Comparison of ENCODE assay signal across 20 cellular contexts in the genomic region with DNA sequence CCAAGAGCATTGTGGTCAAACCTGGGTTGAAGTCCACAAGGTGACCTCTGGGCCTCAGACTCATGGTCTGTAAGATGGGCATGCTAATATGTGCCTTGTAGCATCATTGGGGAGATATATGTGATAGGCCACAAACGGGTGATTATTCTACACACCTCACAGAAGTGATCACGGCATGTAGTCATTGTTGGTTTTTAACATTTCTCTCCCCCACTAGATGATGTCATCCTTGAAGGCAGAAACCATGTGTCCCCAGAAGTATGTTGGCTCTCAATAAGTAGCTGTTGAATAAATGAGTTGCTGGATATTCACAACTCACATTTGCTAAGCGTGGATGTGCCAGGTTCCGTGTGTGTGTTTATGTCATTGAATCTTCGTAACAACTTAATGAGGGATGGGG. TPM values are rescaled to one million over a fixed set of nuclear protein-coding genes. Genes with fewer than 3 reads are reported as not detected.
A peak's percentile ranks its signal among the peaks of the same experiment; 100 is the strongest.
DNase-seq lines count a peak whose midpoint lies in the region; ATAC-seq, FAIRE-seq and TF ChIP-seq lines count a peak whose summit lies in the region.
"Had no signal": no experiment of that assay in that cellular context is flagged by ENCODE, and none has a peak within 500 bp of the region (broad histone marks: within the 10 kb centered on the region; RNA-seq: fewer than 3 reads in every experiment).

No MANE protein-coding gene starts in this region.

- H3K27ac ChIP-seq in HepG2 (ENCODE audit: extremely low read length, insufficient read depth, low read length) (no peak overlapping the region), right lobe of liver (no peak overlapping the region), K562 (ENCODE audit: extremely low read depth, low read depth, low read length) (no peak overlapping the region), osteoblast (ENCODE audit: low read depth, low read length) (no peak overlapping the region), Karpas-422 (ENCODE audit: low read length) (no peak overlapping the region)
- H3K27ac ChIP-seq: C4-2B, GM23248 had no signal

- H3K4me1 ChIP-seq in HepG2 (ENCODE audit: insufficient read depth, low read length): no peaks in the 10 kb centered on the region
- H3K4me1 ChIP-seq in right lobe of liver: no peaks in the 10 kb centered on the region
- no peaks in the 10 kb centered on the region for H3K4me1 ChIP-seq in K562 (replicated peaks in 1 of 2; ENCODE audit: control insufficient read depth in 2 of 2, insufficient read depth in 2 of 2, low read length in 2 of 2)
- H3K4me1 ChIP-seq in osteoblast (ENCODE audit: insufficient read depth, low read length): no peaks in the 10 kb centered on the region
- no peaks in the 10 kb centered on the region for H3K4me1 ChIP-seq in Karpas-422 (ENCODE audit: low read length)

- no peak overlapping the region for H3K4me3 ChIP-seq in HepG2 (replicated peaks in 1 of 3; ENCODE audit: insufficient read depth in 1 of 3, low read depth in 2 of 3, low read length in 3 of 3)
- H3K4me3 ChIP-seq in right lobe of liver: no peak overlapping the region
- no peak overlapping the region for H3K4me3 ChIP-seq in K562
- H3K4me3 ChIP-seq in osteoblast (ENCODE audit: insufficient read depth, low read length): no peak overlapping the region
- no peak overlapping the region for H3K4me3 ChIP-seq in Karpas-422 (ENCODE audit: low read length)
- H3K4me3 ChIP-seq: GM23248 had no signal

- H3K4me2 ChIP-seq in HepG2 (ENCODE audit: low read depth, low read length): no peak overlapping the region
- H3K4me2 ChIP-seq in K562 (ENCODE audit: insufficient read depth, low read length): no peak overlapping the region
- no peak overlapping the region for H3K4me2 ChIP-seq in osteoblast (ENCODE audit: insufficient read depth, low read length)
- no peak overlapping the region for H3K4me2 ChIP-seq in Karpas-422 (ENCODE audit: low read depth, low read length, poor library complexity, severe bottlenecking)

- WGBS in HepG2 (ENCODE audit: low lambda C conversion rate): 35% methylated on average over 5 of the region's 5 CpGs
- WGBS in right lobe of liver (ENCODE audit: insufficient coverage, low coverage, low lambda C conversion rate, missing lambda C conversion rate): 95% methylated on average over 3 of the region's 5 CpGs
- WGBS in K562 (ENCODE audit: insufficient coverage, low coverage, missing lambda C conversion rate): 0% methylated on average over 5 of the region's 5 CpGs

- H3K9me2 ChIP-seq in Karpas-422 (replicated peaks; ENCODE audit: insufficient read depth, low read length): no peaks in the 10 kb centered on the region

- TF ChIP-seq CTCF in HepG2 (CRISPR knock-in tag; IDR thresholded peaks at IDR 0.05): no peak
- TF ChIP-seq CTCF in right lobe of liver (IDR thresholded peaks at IDR 0.05): no peak
- no peak for TF ChIP-seq CTCF in K562 (IDR thresholded peaks at IDR 0.05 in 2 of 3, conservative IDR thresholded peaks at IDR 0.05 in 1 of 3; ENCODE audit: insufficient read depth in 2 of 3, low read depth in 1 of 3, low read length in 3 of 3)
- TF ChIP-seq CTCF in osteoblast (IDR thresholded peaks at IDR 0.05; ENCODE audit: extremely low read depth, low read depth, low read length): no peak
- TF ChIP-seq CTCF in osteocyte (IDR thresholded peaks at IDR 0.05): no peak

- peaks cover 5% of the 10 kb centered on the region for H3K4me1 Mint-ChIP-seq in activated T-helper 17 cell treated with anti-CD3 and anti-CD28 coated beads, Interleukin-2, amount 50 U/mL, for 72 hours
- peaks cover 25% of the 10 kb centered on the region for H3K4me1 Mint-ChIP-seq in stimulated activated effector memory CD8-positive, alpha-beta T cell treated with anti-CD3 and anti-CD28 coated beads, Interleukin-12 subunit alpha, Interleukin-12 subunit beta, amount 100 ng/mL, for 72 hours
- H3K4me1 Mint-ChIP-seq in osteocyte (ENCODE audit: unreplicated experiment): no peaks in the 10 kb centered on the region

- DNase-seq in HepG2 (ENCODE audit: low spot score) (no peak), right lobe of liver (no peak), K562 (ENCODE audit: extremely low read depth in 1 of 4, low spot score in 3 of 4) (no peak), osteoblast (ENCODE audit: insufficient read length, low spot score, missing footprints) (no peak), osteocyte (ENCODE audit: extremely low spot score, unreplicated experiment) (no peak), Karpas-422 (no peak)
- DNase-seq in stimulated activated effector memory CD8-positive, alpha-beta T cell treated with anti-CD3 and anti-CD28 coated beads, Interleukin-12 subunit alpha, Interleukin-12 subunit beta, amount 100 ng/mL, for 72 hours (ENCODE audit: low spot score in 2 of 2): no peak
- DNase-seq: Caco-2; CD4-positive, CD25-positive, alpha-beta regulatory T cell; CD8-positive, alpha-beta T cell; DMS153; DND-41; GM23248; H7; HCEC 1CT had no signal

- H4K20me1 ChIP-seq in HepG2 (ENCODE audit: insufficient read depth, low read length): no peaks in the 10 kb centered on the region
- H4K20me1 ChIP-seq in K562 (replicated peaks; ENCODE audit: control insufficient read depth, insufficient read depth, low read length): no peaks in the 10 kb centered on the region; the same call in 1 of the 2 replicates
- H4K20me1 ChIP-seq in osteoblast (ENCODE audit: insufficient read depth, low read length): no peaks in the 10 kb centered on the region
- H4K20me1 ChIP-seq in Karpas-422 (ENCODE audit: insufficient read depth, low read depth, low read length): no peaks in the 10 kb centered on the region

- H3K4me3 Mint-ChIP-seq in activated T-helper 17 cell treated with anti-CD3 and anti-CD28 coated beads, Interleukin-2, amount 50 U/mL, for 72 hours: no peak overlapping the region
- no peak overlapping the region for H3K4me3 Mint-ChIP-seq in stimulated activated effector memory CD8-positive, alpha-beta T cell treated with anti-CD3 and anti-CD28 coated beads, Interleukin-12 subunit alpha, Interleukin-12 subunit beta, amount 100 ng/mL, for 72 hours
- H3K4me3 Mint-ChIP-seq in osteocyte (ENCODE audit: unreplicated experiment): no peak overlapping the region
- H3K4me3 Mint-ChIP-seq: CD4-positive, CD25-positive, alpha-beta regulatory T cell; CD8-positive, alpha-beta T cell had no signal

- H3K27me3 Mint-ChIP-seq in activated T-helper 17 cell treated with anti-CD3 and anti-CD28 coated beads, Interleukin-2, amount 50 U/mL, for 72 hours: no peaks in the 10 kb centered on the region
- no peaks in the 10 kb centered on the region for H3K27me3 Mint-ChIP-seq in osteocyte (ENCODE audit: unreplicated experiment)
- H3K27me3 Mint-ChIP-seq: CD4-positive, CD25-positive, alpha-beta regulatory T cell had no signal

- in situ Hi-C loops in HepG2 (cut with HindIII; ENCODE audit: extremely low pct_ligation_motif_present, low pct_unique_long_range_greater_than_20kb) (no loop called here), K562 (cut with MboI) (no loop called here)

- H3K9me1 ChIP-seq in K562 (ENCODE audit: control insufficient read depth, insufficient read depth, low read length): no peaks in the 10 kb centered on the region

- H3K9ac ChIP-seq in HepG2 (ENCODE audit: insufficient read depth, low read depth, low read length): no peak overlapping the region
- no peak overlapping the region for H3K9ac ChIP-seq in K562 (ENCODE audit: insufficient read depth in 1 of 2, low read depth in 2 of 2, low read length in 2 of 2)
- no peak overlapping the region for H3K9ac ChIP-seq in Karpas-422 (ENCODE audit: low read length)
- H3K9ac ChIP-seq: GM23248 had no signal

- H3K79me2 ChIP-seq in HepG2 (ENCODE audit: insufficient read depth, low read length) (no peaks in the 10 kb centered on the region), K562 (ENCODE audit: control insufficient read depth, insufficient read depth, low read length) (no peaks in the 10 kb centered on the region), osteoblast (ENCODE audit: insufficient read depth, low read length) (no peaks in the 10 kb centered on the region), Karpas-422 (ENCODE audit: low read length) (no peaks in the 10 kb centered on the region)

- POLR2A ChIA-PET in HepG2 (lab: Yijun Ruan, JAX): no interaction called here
- POLR2A ChIA-PET in K562 (lab: Yijun Ruan, JAX): interaction anchor here (0.5 to 1.1 kb wide), 3 partner anchors 14 to 43 kb away, joined by 3 read pairs; no protein-coding TSS in a partner anchor

- TF ChIP-seq POLR2A in HepG2 (IDR thresholded peaks at IDR 0.05; ENCODE audit: insufficient read depth in 1 of 2, low read depth in 2 of 2, low read length in 2 of 2) (no peak), right lobe of liver (IDR thresholded peaks at IDR 0.05) (no peak), K562 (conservative IDR thresholded peaks at IDR 0.05) (no peak)

- H3K9me3 ChIP-seq in HepG2 (ENCODE audit: low read length) (no peaks in the 10 kb centered on the region), right lobe of liver (no peaks in the 10 kb centered on the region), K562 (replicated peaks; ENCODE audit: control insufficient read depth, insufficient read depth, low read depth, low read length) (no peaks in the 10 kb centered on the region), osteoblast (ENCODE audit: low read depth, low read length) (no peaks in the 10 kb centered on the region), Karpas-422 (ENCODE audit: low read length) (no peaks in the 10 kb centered on the region)
- H3K9me3 ChIP-seq: Caco-2 had no signal

- BruUV-seq in HepG2 (replicated peaks; lab: Mats Ljungman, UMichigan): no TSS peak
- no TSS peak for BruUV-seq in K562 (replicated peaks; lab: Mats Ljungman, UMichigan)

- ATAC-seq in HepG2 (no peak), right lobe of liver (no peak), K562 (no peak)
- peak; percentile 12 for ATAC-seq in activated T-helper 17 cell treated with anti-CD3 and anti-CD28 coated beads, Interleukin-2, amount 50 U/mL, for 72 hours (replicated peaks)
- peak; percentile 63 for ATAC-seq in stimulated activated effector memory CD8-positive, alpha-beta T cell treated with anti-CD3 and anti-CD28 coated beads, Interleukin-12 subunit alpha, Interleukin-12 subunit beta, amount 100 ng/mL, for 72 hours
- ATAC-seq: CD8-positive, alpha-beta T cell had no signal

- peaks cover 5% of the 10 kb centered on the region for H3K9me3 Mint-ChIP-seq in activated T-helper 17 cell treated with anti-CD3 and anti-CD28 coated beads, Interleukin-2, amount 50 U/mL, for 72 hours
- H3K9me3 Mint-ChIP-seq in stimulated activated effector memory CD8-positive, alpha-beta T cell treated with anti-CD3 and anti-CD28 coated beads, Interleukin-12 subunit alpha, Interleukin-12 subunit beta, amount 100 ng/mL, for 72 hours: no peaks in the 10 kb centered on the region
- no peaks in the 10 kb centered on the region for H3K9me3 Mint-ChIP-seq in osteocyte (ENCODE audit: unreplicated experiment)
- H3K9me3 Mint-ChIP-seq: CD8-positive, alpha-beta T cell had no signal

- H3K27ac Mint-ChIP-seq in activated T-helper 17 cell treated with anti-CD3 and anti-CD28 coated beads, Interleukin-2, amount 50 U/mL, for 72 hours: no peak overlapping the region
- H3K27ac Mint-ChIP-seq in stimulated activated effector memory CD8-positive, alpha-beta T cell treated with anti-CD3 and anti-CD28 coated beads, Interleukin-12 subunit alpha, Interleukin-12 subunit beta, amount 100 ng/mL, for 72 hours: no peak overlapping the region
- H3K27ac Mint-ChIP-seq in osteocyte (ENCODE audit: unreplicated experiment): no peak overlapping the region
- H3K27ac Mint-ChIP-seq: CD8-positive, alpha-beta T cell had no signal

- TF ChIP-seq EP300 in HepG2 (IDR thresholded peaks at IDR 0.05; ENCODE audit: low read depth in 2 of 2, low read length in 2 of 2): no peak
- TF ChIP-seq EP300 in HepG2 (CRISPR knock-in tag; IDR thresholded peaks at IDR 0.05; ENCODE audit: borderline replicate concordance): no peak
- no peak for TF ChIP-seq EP300 in K562 (IDR thresholded peaks at IDR 0.05; ENCODE audit: low read length)

- H3K36me3 Mint-ChIP-seq in activated T-helper 17 cell treated with anti-CD3 and anti-CD28 coated beads, Interleukin-2, amount 50 U/mL, for 72 hours (ENCODE audit: low read depth): no peaks in the 10 kb centered on the region
- no peaks in the 10 kb centered on the region for H3K36me3 Mint-ChIP-seq in stimulated activated effector memory CD8-positive, alpha-beta T cell treated with anti-CD3 and anti-CD28 coated beads, Interleukin-12 subunit alpha, Interleukin-12 subunit beta, amount 100 ng/mL, for 72 hours
- no peaks in the 10 kb centered on the region for H3K36me3 Mint-ChIP-seq in osteocyte (ENCODE audit: unreplicated experiment)

- H3K36me3 ChIP-seq in HepG2 (replicated peaks in 1 of 2; ENCODE audit: control insufficient read depth in 1 of 2, insufficient read depth in 2 of 2, low read length in 2 of 2): no peaks in the 10 kb centered on the region
- H3K36me3 ChIP-seq in right lobe of liver: no peaks in the 10 kb centered on the region
- no peaks in the 10 kb centered on the region for H3K36me3 ChIP-seq in K562 (ENCODE audit: control insufficient read depth, insufficient read depth, low read length)
- H3K36me3 ChIP-seq in osteoblast (ENCODE audit: insufficient read depth, low read length): no peaks in the 10 kb centered on the region
- no peaks in the 10 kb centered on the region for H3K36me3 ChIP-seq in Karpas-422 (ENCODE audit: insufficient read depth, low read length)

- no peak for TF ChIP-seq RAD21 in HepG2 (CRISPR knock-in tag; IDR thresholded peaks at IDR 0.05)
- TF ChIP-seq RAD21 in K562 (CRISPR knock-in tag; conservative IDR thresholded peaks at IDR 0.05 in 1 of 2, IDR thresholded peaks at IDR 0.05 in 1 of 2): no peak

- intact Hi-C loops in HepG2 (cut with micrococcal nuclease; ENCODE audit: unreplicated experiment) (no loop called here), right lobe of liver (cut with DNase I) (no loop called here), K562 (cut with micrococcal nuclease) (no loop called here)

- H3K27me3 ChIP-seq in HepG2 (ENCODE audit: control insufficient read depth in 1 of 2, insufficient read depth in 2 of 2, low read length in 2 of 2): peaks cover 2 to 20% of the 10 kb centered on the region in 2 experiments; a peak in 3 of 5 replicates
- H3K27me3 ChIP-seq in right lobe of liver: no peaks in the 10 kb centered on the region
- H3K27me3 ChIP-seq in K562 (ENCODE audit: control insufficient read depth in 2 of 2, insufficient read depth in 2 of 2, low read length in 2 of 2): peaks cover 9 to 30% of the 10 kb centered on the region in 2 experiments; a peak in 4 of 5 replicates
- H3K27me3 ChIP-seq in osteoblast (ENCODE audit: insufficient read depth, low read length): no peaks in the 10 kb centered on the region
- no peaks in the 10 kb centered on the region for H3K27me3 ChIP-seq in Karpas-422 (ENCODE audit: low read length)

- CTCF ChIA-PET in HepG2 (lab: Yijun Ruan, JAX; ENCODE audit: low intra/inter-chr PET ratio, low total read pairs): no interaction called here
- CTCF ChIA-PET in K562 (lab: Yijun Ruan, JAX; ENCODE audit: low intra/inter-chr PET ratio): no interaction called here

- H2AFZ ChIP-seq in HepG2 (ENCODE audit: low read length) (no peak overlapping the region), K562 (ENCODE audit: low read depth, low read length) (no peak overlapping the region), osteoblast (ENCODE audit: low read length) (no peak overlapping the region), Karpas-422 (ENCODE audit: low read length) (no peak overlapping the region)
- H2AFZ ChIP-seq: GM23248 had no signal

- FAIRE-seq in HepG2 (lab: Jason Lieb, UNC) (no peak), K562 (lab: Jason Lieb, UNC) (no peak)
- FAIRE-seq: G401.6, GM19239, H1 had no signal

RNA-seq across cellular contexts. Expression of a gene that starts 42.4 kb away (rescaled TPM):
- total RNA-seq in HepG2 (2016; rRNA removed; fragmentation: Illumina TruSeq; extraction: Trizol) (not detected in 2 replicates), right lobe of liver (1 to 10 TPM in 1 of 6 experiments, under 1 TPM in 4, not detected in 1; 0.26 to 1.0 (median 0.53) TPM), K562 (2014; rRNA removed) (not detected in 2 replicates), K562 (2014; rRNA removed; fragmentation: Illumina TruSeq; extraction: Trizol) (not detected in 2 replicates), K562 (2015; rRNA removed; fragmentation: Illumina TruSeq; extraction: Trizol) (not detected in 2 replicates), K562 (2021) (0.24 and 0.25 TPM in 2 replicates), osteoblast (not detected in 2 replicates), osteocyte (not detected in 2 replicates)
- total RNA-seq in HepG2 (2016; cell fraction: cytosol; rRNA removed; fragmentation: Illumina TruSeq; extraction: Trizol; ENCODE audit: low read depth): not detected in 2 replicates
- not detected in 2 replicates for total RNA-seq in HepG2 (2016; cell fraction: insoluble cytoplasmic fraction; rRNA removed; fragmentation: Illumina TruSeq; extraction: Trizol)
- not detected in 2 replicates for total RNA-seq in HepG2 (2016; cell fraction: membrane; rRNA removed; fragmentation: Illumina TruSeq; extraction: Trizol)
- total RNA-seq in HepG2 (2016; cell fraction: nucleus; rRNA removed; fragmentation: Illumina TruSeq; extraction: Trizol): not detected in 2 replicates
- polyA plus RNA-seq in HepG2 (2011; rRNA removed) (not detected in 2 replicates), K562 (2011; rRNA removed) (not detected in 2 replicates), K562 (2014; fragmentation: Illumina TruSeq; extraction: Trizol) (0.09 TPM in 1 of 2 replicates, not detected in the other), K562 (2014; fragmentation: Nextera tagmentation; extraction: Ambion mirVana) (under 1 TPM in 1 of 2 experiments, not detected in 1; 0.01 TPM), K562 (2014; rRNA removed) (not detected in 2 replicates)
- polyA plus RNA-seq in HepG2 (2011; cell fraction: cytosol; rRNA removed): not detected in 2 replicates
- polyA plus RNA-seq in HepG2 (2011; cell fraction: nucleus; rRNA removed): not detected in 2 replicates
- not detected in 2 replicates for polyA plus RNA-seq in HepG2 (2012)
- not detected in 2 replicates for polyA plus RNA-seq in HepG2 (2016; cell fraction: cytosol; fragmentation: Illumina TruSeq; extraction: Trizol; ENCODE audit: low read depth)
- not detected in 2 replicates for polyA plus RNA-seq in HepG2 (2016; cell fraction: insoluble cytoplasmic fraction; fragmentation: Illumina TruSeq; extraction: Trizol; ENCODE audit: low read depth)
- polyA plus RNA-seq in HepG2 (2016; cell fraction: membrane; fragmentation: Illumina TruSeq; extraction: Trizol; ENCODE audit: low read depth): not detected in 2 replicates
- not detected in 2 replicates for polyA plus RNA-seq in HepG2 (2016; cell fraction: nucleus; fragmentation: Illumina TruSeq; extraction: Trizol; ENCODE audit: insufficient read depth, low read depth)
- not detected in 2 replicates for polyA minus RNA-seq in HepG2 (2011; rRNA and poly(A)+ RNA removed; ENCODE audit: low replicate concordance)
- polyA minus RNA-seq in HepG2 (2011; cell fraction: cytosol; rRNA and poly(A)+ RNA removed): not detected in 2 replicates
- not detected in 2 replicates for polyA minus RNA-seq in HepG2 (2011; cell fraction: nucleus; rRNA and poly(A)+ RNA removed)
- total RNA-seq in activated T-helper 17 cell treated with anti-CD3 and anti-CD28 coated beads, Interleukin-2, amount 50 U/mL, for 72 hours: 10 to 100 TPM; 14.2 to 25.2 TPM
- not detected in 2 replicates for total RNA-seq in K562 (2011; cell fraction: chromatin; rRNA removed; ENCODE audit: low replicate concordance)
- total RNA-seq in K562 (2011; cell fraction: nucleolus; rRNA removed): not detected in 2 replicates
- not detected in 2 replicates for total RNA-seq in K562 (2011; cell fraction: nucleoplasm; rRNA removed)
- polyA plus RNA-seq in K562 (2011; cell fraction: cytosol; rRNA removed): not detected in 2 replicates
- 0.14 TPM in 1 of 2 replicates, not detected in the other for polyA plus RNA-seq in K562 (2011; cell fraction: nucleus; rRNA removed)
- 0.05 and 0.10 TPM in 2 replicates for polyA plus RNA-seq in K562 (2012)
- polyA minus RNA-seq in K562 (2011; rRNA and poly(A)+ RNA removed): not detected in 2 replicates
- not detected in 2 replicates for polyA minus RNA-seq in K562 (2011; cell fraction: cytosol; rRNA and poly(A)+ RNA removed)
- not detected in 2 replicates for polyA minus RNA-seq in K562 (2011; cell fraction: nucleus; rRNA and poly(A)+ RNA removed)
- not detected in 2 replicates for total RNA-seq in Karpas-422 (2014; rRNA removed; shearing (Covaris generic); ENCODE audit: low replicate concordance)
- total RNA-seq: GM23248 had no signal
- polyA plus RNA-seq: GM23248 had no signal

Comparison
In these comparisons a context has a peak if more than half of its experiments do, and no peak if none do; other contexts are left out.
1. ATAC-seq: peak in activated T-helper 17 cell treated with anti-CD3 and anti-CD28 coated beads, Interleukin-2, amount 50 U/mL, for 72 hours (single experiment) and stimulated activated effector memory CD8-positive, alpha-beta T cell treated with anti-CD3 and anti-CD28 coated beads, Interleukin-12 subunit alpha, Interleukin-12 subunit beta, amount 100 ng/mL, for 72 hours (single experiment); none in HepG2 (single experiment), right lobe of liver (0 of 4) and K562 (single experiment).
2. RNA of a gene that starts 42.4 kb away (total RNA-seq): 14.2 to 25.2 TPM in activated T-helper 17 cell treated with anti-CD3 and anti-CD28 coated beads, Interleukin-2, amount 50 U/mL, for 72 hours; 0.26 to 1.0 TPM in right lobe of liver, not detected in HepG2, 0.24 to 0.25 TPM in K562, not detected in osteoblast, not detected in osteocyte and not detected in Karpas-422; every median in the first group is over 4 times any median in the second.